Comparison of ENCODE assay signal across 8 cellular contexts in genomic region chr17:7234100-7235012, GRCh38. TPM values are rescaled to one million over a fixed set of nuclear protein-coding genes. Genes with fewer than 3 reads are reported as not detected.
DNase-seq lines count a peak whose midpoint lies in the region; ATAC-seq and TF ChIP-seq lines count a peak whose summit lies in the region.

TSS of gene DVL2 (minus strand) at chr17:7234517. CDS start at chr17:7234262, 255 bp downstream.

- peak; percentile 46 for ATAC-seq in HG03066 (IDR thresholded peaks at IDR 0.05; ENCODE audit: low read depth, unreplicated experiment)

- no peaks in the 10 kb centered on the region for H3K9me3 ChIP-seq in breast epithelium
- no peaks in the 10 kb centered on the region for H3K9me3 ChIP-seq in iPS-20b (ENCODE audit: insufficient read depth, low read depth, low read length)

- TF ChIP-seq POLR2A in breast epithelium (IDR thresholded peaks at IDR 0.05): peak; percentile 77

- no peak for TF ChIP-seq CTCF in WI38 (IDR thresholded peaks at IDR 0.05; ENCODE audit: low read depth, low read length)
- TF ChIP-seq CTCF in breast epithelium (IDR thresholded peaks at IDR 0.05): no peak

- DNase-seq in NCI-H524 (lab: John Stamatoyannopoulos, UW) (peak; percentile 53 to 64), NCI-H524 treated with DMSO at 0.1 percent for 48 hours (lab: John Stamatoyannopoulos, UW) (no peak), NCI-H2196 treated with DMSO at 0.1 percent for 48 hours (lab: John Stamatoyannopoulos, UW; ENCODE audit: unreplicated experiment) (peak; percentile 61), breast epithelium (ENCODE audit: low spot score in 2 of 2) (peak; percentile 97)

- H3K27ac ChIP-seq in breast epithelium (peak within 1 kb of the TSS; percentile 93 to 96), iPS-20b (ENCODE audit: low read length) (peak within 1 kb of the TSS; percentile 82), skin epidermis (peak within 1 kb of the TSS; percentile 16 to 95 (median 89))

- no peaks in the 10 kb centered on the region for H3K36me3 ChIP-seq in breast epithelium
- H3K36me3 ChIP-seq in iPS-20b (ENCODE audit: insufficient read depth, low read depth, low read length): peaks cover 46% of the 10 kb centered on the region

- H3K4me3 ChIP-seq in WI38 (ENCODE audit: low read depth, low read length) (peak within 1 kb of the TSS; percentile 87), breast epithelium (peak within 1 kb of the TSS; percentile 71 to 98 (median 94)), iPS-20b (ENCODE audit: low read length) (peak within 1 kb of the TSS; percentile 100), skin epidermis (peak within 1 kb of the TSS; percentile 67 to 96 (median 78))

- intact Hi-C loops in breast epithelium (cut with DNase I; ENCODE audit: low total_unique reads): no loop called here

- H3K27me3 ChIP-seq in breast epithelium: no peaks in the 10 kb centered on the region
- H3K27me3 ChIP-seq in iPS-20b (ENCODE audit: insufficient read depth, low read length): no peaks in the 10 kb centered on the region

- H3K4me1 ChIP-seq in breast epithelium (peaks cover 0 to 12% of the 10 kb centered on the region in 2 donors), iPS-20b (ENCODE audit: insufficient read depth, low read length) (peaks cover 13% of the 10 kb centered on the region)

- H3K9ac ChIP-seq in iPS-20b (ENCODE audit: low read depth, low read length): peak within 1 kb of the TSS; percentile 98

RNA-seq across cellular contexts. Expression of gene DVL2, which starts in this region (rescaled TPM):
- total RNA-seq in breast epithelium: 10 to 100 TPM; 32.0 to 58.2 (median 47.9) TPM
